Comparison of ENCODE assay signal across 13 cellular contexts in genomic region chr10:93160829-93161228, GRCh38.
DNase-seq lines count a peak whose midpoint lies in the region; ATAC-seq and TF ChIP-seq lines count a peak whose summit lies in the region.
"Had no signal": no experiment of that assay in that cellular context is flagged by ENCODE, and none has a peak within 500 bp of the region (broad histone marks: within the 10 kb centered on the region; RNA-seq: fewer than 3 reads in every experiment).

No MANE protein-coding gene starts in this region.

- ATAC-seq in WTC11, result no peak
- ATAC-seq: activated CD8-positive, alpha-beta T cell treated with anti-CD3 and anti-CD28 coated beads for 36 hours had no signal

- intact Hi-C loops in ascending aorta (cut with DNase I), result no loop called here

- POLR2A ChIA-PET in WTC11 (lab: Charles Lee), result no interaction called here

- peaks cover 35% of the 10 kb centered on the region for H3K9me3 Mint-ChIP-seq in WTC11

- H3K4me3 ChIP-seq in ascending aorta, result no peak overlapping the region
- H3K4me3 ChIP-seq: esophagus muscularis mucosa had no signal

- H3K27me3 ChIP-seq in ascending aorta, result no peaks in the 10 kb centered on the region
- H3K27me3 ChIP-seq: esophagus muscularis mucosa had no signal

- no peak overlapping the region for H3K27ac ChIP-seq in ascending aorta
- H3K27ac ChIP-seq: esophagus muscularis mucosa had no signal

- CTCF ChIA-PET in WTC11 (lab: Charles Lee), result no interaction called here

- no peak overlapping the region for H3K4me3 Mint-ChIP-seq in WTC11
- H3K4me3 Mint-ChIP-seq: activated CD8-positive, alpha-beta T cell treated with anti-CD3 and anti-CD28 coated beads for 36 hours had no signal

- H3K36me3 Mint-ChIP-seq in WTC11, result peaks cover 26% of the 10 kb centered on the region

- H3K27me3 Mint-ChIP-seq in WTC11 (ENCODE audit: low read depth), result peaks cover 3% of the 10 kb centered on the region

- TF ChIP-seq CTCF in ascending aorta (IDR thresholded peaks at IDR 0.05) (no peak), WTC11 (IDR thresholded peaks at IDR 0.05) (no peak)

- peaks cover 10% of the 10 kb centered on the region for H3K4me1 Mint-ChIP-seq in WTC11

- H3K9me3 ChIP-seq in ascending aorta, result peaks cover 0 to 4% of the 10 kb centered on the region in 2 donors

- no peaks in the 10 kb centered on the region for H3K36me3 ChIP-seq in ascending aorta
- H3K36me3 ChIP-seq: esophagus muscularis mucosa had no signal

- DNase-seq in H4 (ENCODE audit: low spot score) (peak; percentile 12), ascending aorta (ENCODE audit: low spot score in 2 of 2) (peak; percentile 26 to 81), iris pigment epithelial cell (ENCODE audit: low read depth) (peak; percentile 83), stromal cell of bone marrow (ENCODE audit: low read depth) (peak; percentile 96), DMS153 treated with DMSO at 0.1 percent for 48 hours (lab: John Stamatoyannopoulos, UW; ENCODE audit: unreplicated experiment) (no peak), WTC11 (ENCODE audit: low spot score) (no peak), GM19238 (ENCODE audit: insufficient read length, low spot score) (no peak), ecto neural progenitor cell (ENCODE audit: low spot score) (no peak)
- DNase-seq: activated CD8-positive, alpha-beta T cell treated with anti-CD3 and anti-CD28 coated beads for 36 hours; GOT3; NCI-H774; retina had no signal

- H3K4me1 ChIP-seq in ascending aorta, result no peaks in the 10 kb centered on the region
- H3K4me1 ChIP-seq: esophagus muscularis mucosa had no signal

- H3K27ac Mint-ChIP-seq in WTC11, result no peak overlapping the region
- H3K27ac Mint-ChIP-seq: activated CD8-positive, alpha-beta T cell treated with anti-CD3 and anti-CD28 coated beads for 36 hours had no signal

TF ChIP-seq in WTC11, 78 proteins besides CTCF, POLR2A, EP300 and RAD21:
- TF ChIP-seq PREB (CRISPR knock-in tag; IDR thresholded peaks at IDR 0.05; ENCODE audit: borderline replicate concordance) (no peak), NR3C1 (CRISPR knock-in tag; conservative IDR thresholded peaks at IDR 0.05; ENCODE audit: low read depth) (no peak), HMGA2 (CRISPR knock-in tag; IDR thresholded peaks at IDR 0.05) (no peak)

Comparison
In these comparisons a context has a peak if more than half of its experiments do, and no peak if none do; other contexts are left out.
1. DNase-seq: peak in H4 (single experiment), ascending aorta (2 of 2), iris pigment epithelial cell (single experiment) and stromal cell of bone marrow (single experiment); none in DMS153 treated with DMSO at 0.1 percent for 48 hours (single experiment), WTC11 (single experiment), GM19238 (single experiment) and ecto neural progenitor cell (single experiment).